In the genomic region with DNA sequence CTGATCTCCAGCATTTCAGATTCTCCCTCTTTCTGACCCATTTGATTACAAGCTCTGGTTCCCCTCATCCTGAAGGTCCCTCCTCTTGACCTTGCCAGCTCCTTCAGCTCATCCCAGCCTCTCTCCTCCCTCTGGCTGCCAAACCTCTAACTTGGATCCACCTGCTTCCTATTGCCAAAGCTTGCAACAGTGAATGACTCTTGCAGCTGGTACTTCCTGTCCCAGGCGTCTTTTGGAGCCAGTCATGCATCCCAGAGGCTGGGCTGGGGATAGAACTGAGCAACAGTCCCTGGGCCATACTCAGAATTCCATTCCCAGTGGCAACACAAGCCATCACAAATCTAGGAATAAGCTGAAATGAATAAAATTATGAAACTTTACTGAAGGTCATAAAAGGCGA, we compare ENCODE assay signal across 11 cellular contexts. TPM values are rescaled to one million over a fixed set of nuclear protein-coding genes. Genes with fewer than 3 reads are reported as not detected.
DNase-seq lines count a peak whose midpoint lies in the region; FAIRE-seq and TF ChIP-seq lines count a peak whose summit lies in the region.
"Had no signal": no experiment of that assay in that cellular context is flagged by ENCODE, and none has a peak within 500 bp of the region (broad histone marks: within the 10 kb centered on the region; RNA-seq: fewer than 3 reads in every experiment).

No MANE protein-coding gene starts in this region.

- H3K4me1 ChIP-seq in BLaER1 (peaks cover 29% of the 10 kb centered on the region), neutrophil (ENCODE audit: control insufficient read depth in 1 of 2, insufficient read depth in 1 of 2, low read depth in 1 of 2, low read length in 1 of 2) (peaks cover 58 to 59% of the 10 kb centered on the region in 2 experiments)

- FAIRE-seq in bronchial epithelial cell (lab: Jason Lieb, UNC), result no peak

- H3K4me3 ChIP-seq in BLaER1 (no peak overlapping the region), bronchial epithelial cell (ENCODE audit: low read depth, low read length) (no peak overlapping the region), neutrophil (ENCODE audit: low read depth in 1 of 2, low read length in 1 of 2) (no peak overlapping the region)
- H3K4me3 ChIP-seq: hepatocyte had no signal

- no peaks in the 10 kb centered on the region for H3K36me3 ChIP-seq in BLaER1
- no peaks in the 10 kb centered on the region for H3K36me3 ChIP-seq in bronchial epithelial cell (ENCODE audit: control insufficient read depth, insufficient read depth, low read length)
- no peaks in the 10 kb centered on the region for H3K36me3 ChIP-seq in neutrophil

- H3K27me3 ChIP-seq in BLaER1 (no peaks in the 10 kb centered on the region), bronchial epithelial cell (ENCODE audit: control insufficient read depth, insufficient read depth, low read length) (no peaks in the 10 kb centered on the region), neutrophil (no peaks in the 10 kb centered on the region)
- H3K27me3 ChIP-seq: hepatocyte had no signal

- no peak overlapping the region for H3K9ac ChIP-seq in BLaER1

- peak; percentile 67 for DNase-seq in bronchial epithelial cell (ENCODE audit: low read depth)
- DNase-seq in pons (ENCODE audit: low spot score), result no peak
- no peak for DNase-seq in NCI-H1417 treated with DMSO at 0.1 percent for 48 hours (lab: John Stamatoyannopoulos, UW)
- no peak for DNase-seq in NK-92 treated with Interleukin-12 subunit alpha and Interleukin-12 subunit beta, amount 100 ng/mL, for 24 hours (lab: John Stamatoyannopoulos, UW)
- DNase-seq in UCSD-AML1 (lab: John Stamatoyannopoulos, UW; ENCODE audit: unreplicated experiment), result no peak
- DNase-seq: activated naive CD4-positive, alpha-beta T cell treated with anti-CD3 and anti-CD28 coated beads, Interleukin-2, amount 50 U/mL, for 16 hours; stimulated activated naive CD8-positive, alpha-beta T cell treated with anti-CD3 and anti-CD28 coated beads, Interleukin-15, amount 100 ng/mL, for 72 hours had no signal

- no peak for TF ChIP-seq RAD21 in Ishikawa (IDR thresholded peaks at IDR 0.05; ENCODE audit: low read depth)

- H3K4me2 ChIP-seq in BLaER1, result peak overlapping the region; percentile 51
- H3K4me2 ChIP-seq: hepatocyte had no signal

- H3K9me3 ChIP-seq in BLaER1 (no peaks in the 10 kb centered on the region), neutrophil (no peaks in the 10 kb centered on the region)

- H4K20me1 ChIP-seq in BLaER1, result no peaks in the 10 kb centered on the region

- TF ChIP-seq EP300 in Ishikawa (IDR thresholded peaks at IDR 0.05; ENCODE audit: borderline replicate concordance), result no peak

- no peak for TF ChIP-seq CTCF in bronchial epithelial cell (IDR thresholded peaks at IDR 0.05; ENCODE audit: insufficient read depth, low read length, severe bottlenecking)
- no peak for TF ChIP-seq CTCF in neutrophil (IDR thresholded peaks at IDR 0.05)

- H3K27ac ChIP-seq in BLaER1, result peak overlapping the region; percentile 73
- peak overlapping the region; percentile 66 for H3K27ac ChIP-seq in neutrophil
- H3K27ac ChIP-seq: hepatocyte had no signal

TF ChIP-seq in Ishikawa, 13 proteins besides CTCF, POLR2A, EP300 and RAD21:
- TF ChIP-seq, protein P1, sequence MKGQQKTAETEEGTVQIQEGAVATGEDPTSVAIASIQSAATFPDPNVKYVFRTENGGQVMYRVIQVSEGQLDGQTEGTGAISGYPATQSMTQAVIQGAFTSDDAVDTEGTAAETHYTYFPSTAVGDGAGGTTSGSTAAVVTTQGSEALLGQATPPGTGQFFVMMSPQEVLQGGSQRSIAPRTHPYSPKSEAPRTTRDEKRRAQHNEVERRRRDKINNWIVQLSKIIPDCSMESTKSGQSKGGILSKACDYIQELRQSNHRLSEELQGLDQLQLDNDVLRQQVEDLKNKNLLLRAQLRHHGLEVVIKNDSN (IDR thresholded peaks at IDR 0.05), result no peak
- TF ChIP-seq CEBPB (IDR thresholded peaks at IDR 0.05), result 0 out of 2 replicates have a peak, but pooled peaks have one; percentile 26
- TF ChIP-seq TEAD4 (IDR thresholded peaks at IDR 0.05), result no peak
- TF ChIP-seq CREB1 (IDR thresholded peaks at IDR 0.05; ENCODE audit: low read depth), result no peak
- no peak for TF ChIP-seq YY1 (IDR thresholded peaks at IDR 0.05; ENCODE audit: low read depth)
TF ChIP-seq in Ishikawa: peak in this region for 1.

RNA-seq across cellular contexts. Expression of a gene that starts 27.7 kb away (rescaled TPM):
- 1.1 and 4.9 TPM in 2 replicates for total RNA-seq in bronchial epithelial cell
